ENCODE assay signal across 1 cellular context in genomic region chr6:92687278-92687677, GRCh38.
TF ChIP-seq lines count a peak whose summit lies in the region.

No MANE protein-coding gene starts in this region.

TF ChIP-seq in GM12878, 131 proteins besides CTCF, POLR2A, EP300 and RAD21 (continued from another document):
- TF ChIP-seq, protein P1, sequence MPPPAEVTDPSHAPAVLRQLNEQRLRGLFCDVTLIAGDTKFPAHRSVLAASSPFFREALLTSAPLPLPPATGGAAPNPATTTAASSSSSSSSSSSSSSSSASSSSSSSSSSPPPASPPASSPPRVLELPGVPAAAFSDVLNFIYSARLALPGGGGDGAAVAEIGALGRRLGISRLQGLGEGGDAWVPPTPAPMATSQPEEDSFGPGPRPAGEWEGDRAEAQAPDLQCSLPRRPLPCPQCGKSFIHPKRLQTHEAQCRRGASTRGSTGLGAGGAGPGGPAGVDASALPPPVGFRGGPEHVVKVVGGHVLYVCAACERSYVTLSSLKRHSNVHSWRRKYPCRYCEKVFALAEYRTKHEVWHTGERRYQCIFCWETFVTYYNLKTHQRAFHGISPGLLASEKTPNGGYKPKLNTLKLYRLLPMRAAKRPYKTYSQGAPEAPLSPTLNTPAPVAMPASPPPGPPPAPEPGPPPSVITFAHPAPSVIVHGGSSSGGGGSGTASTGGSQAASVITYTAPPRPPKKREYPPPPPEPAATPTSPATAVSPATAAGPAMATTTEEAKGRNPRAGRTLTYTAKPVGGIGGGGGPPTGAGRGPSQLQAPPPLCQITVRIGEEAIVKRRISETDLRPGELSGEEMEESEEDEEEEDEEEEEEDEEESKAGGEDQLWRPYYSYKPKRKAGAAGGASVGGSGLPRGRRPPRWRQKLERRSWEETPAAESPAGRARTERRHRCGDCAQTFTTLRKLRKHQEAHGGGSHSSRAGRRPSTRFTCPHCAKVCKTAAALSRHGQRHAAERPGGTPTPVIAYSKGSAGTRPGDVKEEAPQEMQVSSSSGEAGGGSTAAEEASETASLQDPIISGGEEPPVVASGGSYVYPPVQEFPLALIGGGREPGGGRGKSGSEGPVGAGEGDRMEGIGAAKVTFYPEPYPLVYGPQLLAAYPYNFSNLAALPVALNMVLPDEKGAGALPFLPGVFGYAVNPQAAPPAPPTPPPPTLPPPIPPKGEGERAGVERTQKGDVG (CRISPR knock-in tag; IDR thresholded peaks at IDR 0.05): no peak
- TF ChIP-seq IRF4 (IDR thresholded peaks at IDR 0.05; ENCODE audit: low read depth, low read length) (no peak), SUPT20H (IDR thresholded peaks at IDR 0.05; ENCODE audit: borderline replicate concordance, control insufficient read depth, low read depth, low read length) (no peak), POLR2AphosphoS2 (IDR thresholded peaks at IDR 0.05; ENCODE audit: low read depth, low read length) (no peak), BCL3 (IDR thresholded peaks at IDR 0.05; ENCODE audit: borderline replicate concordance, insufficient read depth, low read depth, low read length, poor library complexity, severe bottlenecking) (no peak), KAT2A (conservative IDR thresholded peaks at IDR 0.05; ENCODE audit: control insufficient read depth, low read depth, low read length) (no peak), STAT1 (conservative IDR thresholded peaks at IDR 0.05) (no peak), ELK1 (IDR thresholded peaks at IDR 0.05; ENCODE audit: low read depth, low read length) (no peak)
- TF ChIP-seq, protein P2, sequence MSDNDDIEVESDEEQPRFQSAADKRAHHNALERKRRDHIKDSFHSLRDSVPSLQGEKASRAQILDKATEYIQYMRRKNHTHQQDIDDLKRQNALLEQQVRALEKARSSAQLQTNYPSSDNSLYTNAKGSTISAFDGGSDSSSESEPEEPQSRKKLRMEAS (IDR thresholded peaks at IDR 0.05; ENCODE audit: low read depth, low read length): no peak
